Comparison of ENCODE assay signal across 2 cellular contexts in the genomic region with DNA sequence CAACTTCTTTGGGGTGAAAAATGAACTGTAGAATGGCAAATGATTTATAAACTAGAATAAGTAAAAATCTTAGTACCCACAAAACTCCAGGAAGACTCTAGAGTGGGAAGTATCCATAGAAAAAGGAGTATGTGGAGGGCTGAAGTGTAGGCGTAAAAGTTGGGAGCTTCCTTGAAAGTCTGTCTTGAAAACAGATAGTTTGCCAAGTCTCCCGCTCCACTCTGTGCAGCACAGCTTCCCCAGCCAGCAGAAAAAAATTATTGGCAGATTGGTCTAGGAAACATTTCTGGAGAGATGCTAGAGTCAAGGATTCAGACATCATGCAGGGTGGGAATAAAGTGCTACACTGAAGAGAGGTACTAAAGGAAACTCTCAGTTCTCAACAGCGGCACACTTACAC.
TF ChIP-seq lines count a peak whose summit lies in the region.

No MANE protein-coding gene starts in this region.

TF ChIP-seq in IMR-90, 13 proteins besides CTCF, POLR2A, EP300 and RAD21:
- TF ChIP-seq FOS (IDR thresholded peaks at IDR 0.05; ENCODE audit: low read depth, low read length) (no peak), CHD1 (IDR thresholded peaks at IDR 0.05; ENCODE audit: low read depth, low read length) (no peak), BHLHE40 (IDR thresholded peaks at IDR 0.05; ENCODE audit: low read depth, low read length) (no peak), SMC3 (IDR thresholded peaks at IDR 0.05; ENCODE audit: low read depth, low read length) (no peak), MAFK (IDR thresholded peaks at IDR 0.05; ENCODE audit: low read depth, low read length) (no peak)
- TF ChIP-seq, protein P1, sequence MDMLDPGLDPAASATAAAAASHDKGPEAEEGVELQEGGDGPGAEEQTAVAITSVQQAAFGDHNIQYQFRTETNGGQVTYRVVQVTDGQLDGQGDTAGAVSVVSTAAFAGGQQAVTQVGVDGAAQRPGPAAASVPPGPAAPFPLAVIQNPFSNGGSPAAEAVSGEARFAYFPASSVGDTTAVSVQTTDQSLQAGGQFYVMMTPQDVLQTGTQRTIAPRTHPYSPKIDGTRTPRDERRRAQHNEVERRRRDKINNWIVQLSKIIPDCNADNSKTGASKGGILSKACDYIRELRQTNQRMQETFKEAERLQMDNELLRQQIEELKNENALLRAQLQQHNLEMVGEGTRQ (IDR thresholded peaks at IDR 0.05; ENCODE audit: low read depth, low read length) = no peak

TF ChIP-seq in H1, 55 proteins besides CTCF, POLR2A, EP300 and RAD21:
- no peak for TF ChIP-seq CHD1 (IDR thresholded peaks at IDR 0.05; ENCODE audit: low read depth, low read length)
- no peak for TF ChIP-seq SIRT6 (IDR thresholded peaks at IDR 0.05; ENCODE audit: low read length)
- no peak for TF ChIP-seq PHF8 (conservative IDR thresholded peaks at IDR 0.05; ENCODE audit: low read depth, low read length)
- TF ChIP-seq, protein P2, sequence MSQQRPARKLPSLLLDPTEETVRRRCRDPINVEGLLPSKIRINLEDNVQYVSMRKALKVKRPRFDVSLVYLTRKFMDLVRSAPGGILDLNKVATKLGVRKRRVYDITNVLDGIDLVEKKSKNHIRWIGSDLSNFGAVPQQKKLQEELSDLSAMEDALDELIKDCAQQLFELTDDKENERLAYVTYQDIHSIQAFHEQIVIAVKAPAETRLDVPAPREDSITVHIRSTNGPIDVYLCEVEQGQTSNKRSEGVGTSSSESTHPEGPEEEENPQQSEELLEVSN (IDR thresholded peaks at IDR 0.05) = no peak
- TF ChIP-seq GABPA (IDR thresholded peaks at IDR 0.05; ENCODE audit: borderline replicate concordance, insufficient read depth, low read length) = no peak
- TF ChIP-seq TAF7 (optimal IDR thresholded peaks at IDR 0.05; ENCODE audit: borderline replicate concordance, low read depth, low read length) = no peak
- TF ChIP-seq JUN (IDR thresholded peaks at IDR 0.05; ENCODE audit: low read depth, low read length) = no peak
- no peak for TF ChIP-seq CBX8 (IDR thresholded peaks at IDR 0.05; ENCODE audit: borderline replicate concordance, low read depth, low read length)
- TF ChIP-seq BCL11A (IDR thresholded peaks at IDR 0.05; ENCODE audit: low read depth in 2 of 2, low read length in 2 of 2) = no peak
- no peak for TF ChIP-seq NRF1 (IDR thresholded peaks at IDR 0.05; ENCODE audit: low read depth, low read length)
- TF ChIP-seq HDAC6 (IDR thresholded peaks at IDR 0.05; ENCODE audit: low read depth, low read length) = no peak
- no peak for TF ChIP-seq SUZ12 (IDR thresholded peaks at IDR 0.05; ENCODE audit: low read length)
- TF ChIP-seq CEBPB (IDR thresholded peaks at IDR 0.05; ENCODE audit: low read depth, low read length) = no peak
TF ChIP-seq in H1: peak in this region for 0.
